Comparison of ENCODE assay signal across 8 cellular contexts in the genomic region with DNA sequence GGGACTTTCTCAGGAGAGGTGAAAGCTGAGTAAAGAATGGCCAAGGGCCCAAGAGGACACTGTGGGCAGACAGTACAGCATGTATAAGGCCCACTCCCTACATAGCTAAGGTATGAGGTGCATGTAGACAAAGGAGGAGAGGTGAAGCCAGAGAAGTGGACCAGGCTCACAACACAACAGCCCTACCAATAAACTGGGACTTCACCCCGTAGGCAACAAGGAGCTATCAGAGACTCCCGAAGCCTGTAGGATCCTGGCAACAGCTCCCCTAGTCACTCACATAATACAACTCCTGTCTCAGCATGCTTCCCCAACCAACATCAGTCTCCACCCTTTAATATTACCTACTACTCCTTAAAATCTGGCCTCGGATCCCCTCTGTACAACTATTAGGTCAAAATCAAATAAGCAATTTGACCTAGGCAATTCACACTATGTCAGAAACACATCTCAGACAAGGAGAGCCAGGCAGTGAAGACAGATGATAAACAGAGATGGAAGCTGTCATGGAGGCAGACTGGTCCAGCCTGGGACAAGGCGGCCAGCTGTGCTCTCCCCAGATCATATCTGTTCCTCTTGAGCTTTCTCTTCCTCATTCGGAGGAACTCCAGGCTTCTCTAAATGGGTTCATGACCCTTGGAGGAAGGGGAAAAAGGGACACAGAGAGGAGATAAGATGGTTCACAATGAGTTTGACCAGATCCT. TPM values are rescaled to one million over a fixed set of nuclear protein-coding genes. Genes with fewer than 3 reads are reported as not detected.
DNase-seq lines count a peak whose midpoint lies in the region; ATAC-seq and TF ChIP-seq lines count a peak whose summit lies in the region.

No MANE protein-coding gene starts in this region.

- POLR2A ChIA-PET in naive thymus-derived CD4-positive, alpha-beta T cell (lab: Charles Lee) = interaction anchor here (0.7 to 1.8 kb wide), 6 partner anchors 8 to 645 kb away, joined by 3 to 12 read pairs (median 4); partner anchors contain the start of gene APOD

- ATAC-seq in naive thymus-derived CD4-positive, alpha-beta T cell = no peak
- no peak for ATAC-seq in GM19463 (IDR thresholded peaks at IDR 0.05; ENCODE audit: unreplicated experiment)
- no peak for ATAC-seq in GM19455 (IDR thresholded peaks at IDR 0.05; ENCODE audit: unreplicated experiment)

- H3K27ac ChIP-seq in MM.1S (ENCODE audit: low read length) (no peak overlapping the region), breast epithelium (no peak overlapping the region)
- H3K27ac ChIP-seq in naive thymus-derived CD4-positive, alpha-beta T cell (ENCODE audit: low read depth, low read length) = no peak overlapping the region

- no peaks in the 10 kb centered on the region for H3K9me2 ChIP-seq in MM.1S (replicated peaks; ENCODE audit: insufficient read depth, low read length)

- H3K4me1 Mint-ChIP-seq in naive thymus-derived CD4-positive, alpha-beta T cell = peaks cover 16 to 40% (median 30%) of the 10 kb centered on the region in 7 donors

- H3K36me3 Mint-ChIP-seq in naive thymus-derived CD4-positive, alpha-beta T cell = peaks cover 0 to 9% (median 0%) of the 10 kb centered on the region in 5 donors

- no peaks in the 10 kb centered on the region for H3K27me3 Mint-ChIP-seq in naive thymus-derived CD4-positive, alpha-beta T cell

- H3K27me3 ChIP-seq in MM.1S (replicated peaks; ENCODE audit: insufficient read depth, low read length) = no peaks in the 10 kb centered on the region
- no peaks in the 10 kb centered on the region for H3K27me3 ChIP-seq in breast epithelium
- H3K27me3 ChIP-seq in naive thymus-derived CD4-positive, alpha-beta T cell (ENCODE audit: control insufficient read depth in 2 of 2, insufficient read depth in 2 of 2, low read length in 2 of 2) = no peaks in the 10 kb centered on the region

- H3K4me3 Mint-ChIP-seq in naive thymus-derived CD4-positive, alpha-beta T cell = peak overlapping the region; percentile 80 to 91 (median 86)

- TF ChIP-seq POLR2A in breast epithelium (IDR thresholded peaks at IDR 0.05) = no peak

- H3K9me3 ChIP-seq in MM.1S (replicated peaks; ENCODE audit: insufficient read depth, low read length) (no peaks in the 10 kb centered on the region), breast epithelium (no peaks in the 10 kb centered on the region)
- no peaks in the 10 kb centered on the region for H3K9me3 ChIP-seq in naive thymus-derived CD4-positive, alpha-beta T cell (ENCODE audit: control insufficient read depth in 2 of 3, low read length in 3 of 3)

- no peaks in the 10 kb centered on the region for H4K20me1 ChIP-seq in MM.1S (ENCODE audit: insufficient read depth, low read length)

- H3K36me3 ChIP-seq in MM.1S (replicated peaks; ENCODE audit: insufficient read depth, low read length) = no peaks in the 10 kb centered on the region
- H3K36me3 ChIP-seq in breast epithelium = no peaks in the 10 kb centered on the region
- H3K36me3 ChIP-seq in naive thymus-derived CD4-positive, alpha-beta T cell (ENCODE audit: control insufficient read depth in 2 of 3, insufficient read depth in 3 of 3, low read length in 3 of 3) = no peaks in the 10 kb centered on the region

- intact Hi-C loops in breast epithelium (cut with DNase I; ENCODE audit: low total_unique reads) = no loop called here
- intact Hi-C loops in naive thymus-derived CD4-positive, alpha-beta T cell (cut with micrococcal nuclease) = loop anchor here (2.0 to 10.0 kb wide), 6 partner anchors 281 to 865 kb away; partner anchors contain the start of genes ATP13A3 (in 2 of the 2) and TNK2 (in 2 of the 2)

- peak; percentile 78 for DNase-seq in CD1c-positive myeloid dendritic cell (ENCODE audit: extremely low spot score)
- DNase-seq in MM.1S = no peak
- no peak for DNase-seq in breast epithelium (ENCODE audit: low spot score in 2 of 2)
- no peak for DNase-seq in naive thymus-derived CD4-positive, alpha-beta T cell
- DNase-seq in stimulated activated CD4-positive, alpha-beta T cell treated with anti-CD3 and anti-CD28 coated beads, Interleukin-2, amount 100 ng/mL, for 24 hours = no peak
- DNase-seq in NCI-H1930 (lab: John Stamatoyannopoulos, UW) = no peak

- H3K4me1 ChIP-seq in MM.1S (ENCODE audit: low read length) = peaks cover 12% of the 10 kb centered on the region
- peaks cover 0 to 8% of the 10 kb centered on the region in 2 donors for H3K4me1 ChIP-seq in breast epithelium
- H3K4me1 ChIP-seq in naive thymus-derived CD4-positive, alpha-beta T cell (ENCODE audit: control insufficient read depth in 2 of 2, insufficient read depth in 2 of 2, low read length in 2 of 2) = peaks cover 16 to 22% of the 10 kb centered on the region in 2 donors

- H3K4me2 ChIP-seq in MM.1S (ENCODE audit: low read depth, low read length) = peak overlapping the region; percentile 99

- CTCF ChIA-PET in naive thymus-derived CD4-positive, alpha-beta T cell (lab: Charles Lee) = interaction anchor here (0.6 to 6.5 kb wide), 12 partner anchors 8 to 938 kb away, joined by 3 to 76 read pairs (median 4); no protein-coding TSS in a partner anchor

- peaks cover 10% of the 10 kb centered on the region for H3F3A ChIP-seq in MM.1S (ENCODE audit: insufficient read depth, low read length)

- peaks cover 9% of the 10 kb centered on the region for H3K79me2 ChIP-seq in MM.1S (ENCODE audit: low read length)

- TF ChIP-seq CTCF in MM.1S (IDR thresholded peaks at IDR 0.05; ENCODE audit: low read length) (no peak), breast epithelium (IDR thresholded peaks at IDR 0.05) (no peak)

- no peaks in the 10 kb centered on the region for H3K9me3 Mint-ChIP-seq in naive thymus-derived CD4-positive, alpha-beta T cell

- H2AFZ ChIP-seq in MM.1S (ENCODE audit: low read length) = no peak overlapping the region; the same call in 1 of the 2 replicates

- H3K9ac ChIP-seq in MM.1S (ENCODE audit: low read length) = no peak overlapping the region

- peak overlapping the region in 6 of 9 donors; percentile 63 to 83 (median 74) for H3K27ac Mint-ChIP-seq in naive thymus-derived CD4-positive, alpha-beta T cell

- H3K4me3 ChIP-seq in MM.1S (ENCODE audit: low read length) (peak overlapping the region; percentile 87), breast epithelium (peak overlapping the region in 2 of 3 donors; percentile 63 to 95)
- H3K4me3 ChIP-seq in naive thymus-derived CD4-positive, alpha-beta T cell (ENCODE audit: low read length) = peak overlapping the region; percentile 97

RNA-seq across cellular contexts. Expression of gene XXYLT1, which starts 1.4 kb away (rescaled TPM):
- 10 to 100 TPM in 2 of 3 donors, 1 to 10 TPM in 1; 7.2 to 13.0 (median 10.8) TPM for total RNA-seq in breast epithelium
- 10 to 100 TPM in 1 of 5 experiments, 1 to 10 TPM in 4; 4.1 to 11.7 (median 9.1) TPM for total RNA-seq in naive thymus-derived CD4-positive, alpha-beta T cell
- 1 to 10 TPM; 4.5 to 7.2 TPM for polyA plus RNA-seq in naive thymus-derived CD4-positive, alpha-beta T cell
